Comparison of ENCODE assay signal across 1 cellular context in the genomic region with DNA sequence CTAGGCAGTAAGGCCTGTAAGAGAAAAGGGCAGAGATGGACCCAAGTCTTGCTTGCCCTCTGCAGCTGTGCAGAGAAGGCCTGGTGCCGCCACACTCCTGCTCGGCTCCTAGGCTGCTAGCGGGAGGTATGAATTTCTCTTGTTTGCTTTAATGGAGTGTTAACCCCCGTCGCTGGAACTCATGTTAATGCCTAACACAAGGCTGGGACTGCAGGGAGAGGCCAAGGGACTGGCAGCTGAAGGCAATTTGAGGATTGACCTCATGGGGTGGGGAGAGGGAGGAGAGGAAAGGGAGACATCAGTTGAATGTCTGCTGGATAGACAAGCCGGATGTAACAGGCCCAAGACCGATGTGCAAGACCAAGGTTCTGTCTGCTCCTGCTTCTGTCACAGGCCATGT.
TF ChIP-seq lines count a peak whose summit lies in the region.

No MANE protein-coding gene starts in this region.

TF ChIP-seq in IMR-90, 13 proteins besides CTCF, POLR2A, EP300 and RAD21:
- TF ChIP-seq MAZ (IDR thresholded peaks at IDR 0.05; ENCODE audit: borderline replicate concordance, low read depth, low read length) (no peak), RFX5 (IDR thresholded peaks at IDR 0.05; ENCODE audit: low read depth, low read length) (no peak), NFE2L2 (IDR thresholded peaks at IDR 0.05; ENCODE audit: low read depth, low read length) (no peak), MXI1 (IDR thresholded peaks at IDR 0.05; ENCODE audit: borderline replicate concordance, low read depth, low read length) (no peak), BHLHE40 (IDR thresholded peaks at IDR 0.05; ENCODE audit: low read depth, low read length) (no peak), MAFK (IDR thresholded peaks at IDR 0.05; ENCODE audit: low read depth, low read length) (no peak), CHD1 (IDR thresholded peaks at IDR 0.05; ENCODE audit: low read depth, low read length) (no peak), RCOR1 (IDR thresholded peaks at IDR 0.05; ENCODE audit: insufficient replicate concordance, low read length) (no peak), SMC3 (IDR thresholded peaks at IDR 0.05; ENCODE audit: low read depth, low read length) (no peak), CEBPB (IDR thresholded peaks at IDR 0.05; ENCODE audit: low read depth, low read length) (no peak)
- TF ChIP-seq, protein P1, sequence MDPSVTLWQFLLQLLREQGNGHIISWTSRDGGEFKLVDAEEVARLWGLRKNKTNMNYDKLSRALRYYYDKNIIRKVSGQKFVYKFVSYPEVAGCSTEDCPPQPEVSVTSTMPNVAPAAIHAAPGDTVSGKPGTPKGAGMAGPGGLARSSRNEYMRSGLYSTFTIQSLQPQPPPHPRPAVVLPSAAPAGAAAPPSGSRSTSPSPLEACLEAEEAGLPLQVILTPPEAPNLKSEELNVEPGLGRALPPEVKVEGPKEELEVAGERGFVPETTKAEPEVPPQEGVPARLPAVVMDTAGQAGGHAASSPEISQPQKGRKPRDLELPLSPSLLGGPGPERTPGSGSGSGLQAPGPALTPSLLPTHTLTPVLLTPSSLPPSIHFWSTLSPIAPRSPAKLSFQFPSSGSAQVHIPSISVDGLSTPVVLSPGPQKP (IDR thresholded peaks at IDR 0.05; ENCODE audit: borderline replicate concordance, low read depth, low read length): no peak
- TF ChIP-seq, protein P2, sequence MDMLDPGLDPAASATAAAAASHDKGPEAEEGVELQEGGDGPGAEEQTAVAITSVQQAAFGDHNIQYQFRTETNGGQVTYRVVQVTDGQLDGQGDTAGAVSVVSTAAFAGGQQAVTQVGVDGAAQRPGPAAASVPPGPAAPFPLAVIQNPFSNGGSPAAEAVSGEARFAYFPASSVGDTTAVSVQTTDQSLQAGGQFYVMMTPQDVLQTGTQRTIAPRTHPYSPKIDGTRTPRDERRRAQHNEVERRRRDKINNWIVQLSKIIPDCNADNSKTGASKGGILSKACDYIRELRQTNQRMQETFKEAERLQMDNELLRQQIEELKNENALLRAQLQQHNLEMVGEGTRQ (IDR thresholded peaks at IDR 0.05; ENCODE audit: low read depth, low read length): no peak
